In genomic region chr11:46475926-46476545, GRCh38 we compare ENCODE assay signal across 17 cellular contexts.
"Had no signal": no experiment of that assay in that cellular context is flagged by ENCODE, and none has a peak within 500 bp of the region (broad histone marks: within the 10 kb centered on the region; RNA-seq: fewer than 3 reads in every experiment).

No MANE protein-coding gene starts in this region.

- H3K4me3 Mint-ChIP-seq: activated naive CD4-positive, alpha-beta T cell treated with anti-CD3 and anti-CD28 coated beads, Interleukin-2, amount 50 U/mL, for 24 hours; effector memory CD8-positive, alpha-beta T cell; type B pancreatic cell had no signal

- H3K9me3 Mint-ChIP-seq: activated naive CD4-positive, alpha-beta T cell treated with anti-CD3 and anti-CD28 coated beads, Interleukin-2, amount 50 U/mL, for 24 hours; effector memory CD8-positive, alpha-beta T cell; type B pancreatic cell had no signal

- ATAC-seq: effector memory CD8-positive, alpha-beta T cell; gastrocnemius medialis; heart right ventricle; left lobe of liver; mucosa of descending colon; stimulated activated naive CD8-positive, alpha-beta T cell treated with anti-CD3 and anti-CD28 coated beads, Interleukin-15, Interleukin-2, amounts not matched to agents 100 U/mL and 50 U/mL, for 24 hours had no signal

- H3K27me3 ChIP-seq: brain microvascular endothelial cell, gastrocnemius medialis, heart right ventricle, suprapubic skin had no signal

- H3K36me3 ChIP-seq: brain microvascular endothelial cell, gastrocnemius medialis, suprapubic skin had no signal

- H3K9me3 ChIP-seq: gastrocnemius medialis, heart right ventricle, mucosa of descending colon, suprapubic skin had no signal

- H3K27ac ChIP-seq: brain microvascular endothelial cell, epithelial cell of prostate, gastrocnemius medialis, heart right ventricle, suprapubic skin had no signal

- H3K27me3 Mint-ChIP-seq: activated naive CD4-positive, alpha-beta T cell treated with anti-CD3 and anti-CD28 coated beads, Interleukin-2, amount 50 U/mL, for 24 hours; effector memory CD8-positive, alpha-beta T cell; type B pancreatic cell had no signal

- H3K36me3 Mint-ChIP-seq: type B pancreatic cell had no signal

- H3K4me3 ChIP-seq: gastrocnemius medialis, heart right ventricle, mucosa of descending colon, suprapubic skin had no signal

- H3K27ac Mint-ChIP-seq: type B pancreatic cell had no signal

- DNase-seq: activated CD4-positive, CD25-positive, alpha-beta regulatory T cell treated with anti-CD3 and anti-CD28 coated beads, Interleukin-2, amount 50 U/mL, for 72 hours; brain microvascular endothelial cell; effector memory CD8-positive, alpha-beta T cell; gastrocnemius medialis; heart right ventricle; islet precursor cell; mucosa of descending colon; stimulated activated CD4-positive, alpha-beta T cell treated with anti-CD3 and anti-CD28 coated beads, Interleukin-12 subunit alpha, Interleukin-12 subunit beta, amount 100 ng/mL, for 4 hours; stimulated activated CD4-positive, alpha-beta T cell treated with anti-CD3 and anti-CD28 coated beads, Interleukin-2, amount 100 ng/mL, for 48 hours; stimulated activated naive CD8-positive, alpha-beta T cell treated with anti-CD3 and anti-CD28 coated beads, Interleukin-15, Interleukin-2, amounts not matched to agents 100 U/mL and 50 U/mL, for 24 hours; SW 1271; T-helper 9 cell had no signal
